1 cellular context compared by ENCODE assay signal in the genomic region with DNA sequence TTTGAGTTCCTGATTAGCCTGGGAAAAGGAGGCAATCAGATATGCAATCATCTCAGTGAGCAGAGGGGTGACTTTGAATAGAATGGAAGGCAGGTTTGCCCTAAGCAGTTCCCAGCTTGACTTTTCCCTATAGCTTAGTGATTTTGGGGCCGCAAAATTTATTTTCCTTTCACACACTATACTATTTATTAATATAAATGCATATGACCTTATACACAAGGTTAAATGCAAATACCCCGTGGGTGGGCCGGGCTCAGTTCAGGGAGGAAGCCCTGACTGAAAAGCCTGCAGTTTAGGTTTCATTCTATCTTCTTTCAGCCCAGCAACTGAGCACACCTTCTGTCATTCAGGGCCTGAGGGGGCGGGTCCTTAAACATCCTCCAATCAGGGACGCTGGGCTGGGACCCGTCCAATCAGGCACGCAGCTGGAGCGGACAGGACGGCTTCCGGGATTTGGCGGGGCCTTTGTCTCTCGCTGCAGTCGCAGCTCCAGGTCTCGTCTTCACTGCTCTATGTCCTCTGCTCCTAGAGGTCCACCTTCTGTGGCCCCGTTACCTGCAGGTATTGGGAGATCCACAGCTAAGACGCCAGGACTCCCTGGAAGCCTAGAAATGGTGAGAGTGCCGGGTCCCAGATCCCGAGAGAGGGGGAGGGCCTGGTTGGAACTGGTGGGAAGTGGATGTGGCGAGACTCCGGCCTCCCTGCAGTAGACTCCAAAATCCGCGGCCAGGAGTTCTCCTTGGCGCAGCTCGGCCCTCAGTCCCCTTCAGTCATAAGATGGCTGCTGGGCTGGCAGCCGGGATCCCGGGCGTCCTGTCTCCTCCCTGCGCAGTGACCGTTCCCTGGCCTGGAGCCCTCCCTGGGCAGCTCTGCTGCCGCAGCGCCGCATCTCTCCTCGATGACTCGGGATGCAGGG.
TF ChIP-seq lines count a peak whose summit lies in the region.

A gene (plus strand): TSS at position 468 of the 916 bp plus-strand sequence. CDS start 45 bp downstream, at position 513.

TF ChIP-seq in H1, 55 proteins besides CTCF, POLR2A, EP300 and RAD21 (continued from another document):
- TF ChIP-seq, protein P1, sequence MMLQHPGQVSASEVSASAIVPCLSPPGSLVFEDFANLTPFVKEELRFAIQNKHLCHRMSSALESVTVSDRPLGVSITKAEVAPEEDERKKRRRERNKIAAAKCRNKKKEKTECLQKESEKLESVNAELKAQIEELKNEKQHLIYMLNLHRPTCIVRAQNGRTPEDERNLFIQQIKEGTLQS (IDR thresholded peaks at IDR 0.05; ENCODE audit: insufficient read depth, low read depth, low read length), result no peak
- TF ChIP-seq, protein P2, sequence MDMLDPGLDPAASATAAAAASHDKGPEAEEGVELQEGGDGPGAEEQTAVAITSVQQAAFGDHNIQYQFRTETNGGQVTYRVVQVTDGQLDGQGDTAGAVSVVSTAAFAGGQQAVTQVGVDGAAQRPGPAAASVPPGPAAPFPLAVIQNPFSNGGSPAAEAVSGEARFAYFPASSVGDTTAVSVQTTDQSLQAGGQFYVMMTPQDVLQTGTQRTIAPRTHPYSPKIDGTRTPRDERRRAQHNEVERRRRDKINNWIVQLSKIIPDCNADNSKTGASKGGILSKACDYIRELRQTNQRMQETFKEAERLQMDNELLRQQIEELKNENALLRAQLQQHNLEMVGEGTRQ (IDR thresholded peaks at IDR 0.05; ENCODE audit: low read length), result no peak
- TF ChIP-seq RXRA (IDR thresholded peaks at IDR 0.05; ENCODE audit: insufficient read depth, low read depth, low read length) (no peak), ASH2L (IDR thresholded peaks at IDR 0.05; ENCODE audit: low read length) (peak; percentile 25), JUND (IDR thresholded peaks at IDR 0.05; ENCODE audit: low read length) (no peak), GABPA (IDR thresholded peaks at IDR 0.05; ENCODE audit: borderline replicate concordance, insufficient read depth, low read length) (no peak), CHD2 (IDR thresholded peaks at IDR 0.05; ENCODE audit: low read length) (peak; percentile 65; the same call in 1 of the 2 replicates), SUZ12 (IDR thresholded peaks at IDR 0.05; ENCODE audit: low read length) (no peak), TBP (IDR thresholded peaks at IDR 0.05; ENCODE audit: low read depth, low read length) (peak; percentile 87), BACH1 (IDR thresholded peaks at IDR 0.05; ENCODE audit: low read length) (no peak), KDM5A (IDR thresholded peaks at IDR 0.05; ENCODE audit: low read length) (no peak), JUN (IDR thresholded peaks at IDR 0.05; ENCODE audit: low read depth, low read length) (no peak), CHD1 (IDR thresholded peaks at IDR 0.05; ENCODE audit: low read depth, low read length) (no peak), HDAC6 (IDR thresholded peaks at IDR 0.05; ENCODE audit: low read depth, low read length) (no peak), KDM4A (IDR thresholded peaks at IDR 0.05; ENCODE audit: low read depth, low read length, severe bottlenecking) (peak; percentile 42), EZH2 (IDR thresholded peaks at IDR 0.05; ENCODE audit: low read depth, low read length, severe bottlenecking) (no peak), NANOG (IDR thresholded peaks at IDR 0.05; ENCODE audit: insufficient read depth, low read depth, low read length, poor library complexity, severe bottlenecking) (no peak), RNF2 (IDR thresholded peaks at IDR 0.05; ENCODE audit: borderline replicate concordance, low read depth, low read length, missing control alignments, poor library complexity, severe bottlenecking) (no peak), ZNF274 (IDR thresholded peaks at IDR 0.05; ENCODE audit: borderline replicate concordance, extremely low read depth, low read length) (no peak), SP1 (IDR thresholded peaks at IDR 0.05; ENCODE audit: low read depth, low read length) (peak; percentile 74), TCF12 (IDR thresholded peaks at IDR 0.05; ENCODE audit: low read depth, low read length) (no peak), RBBP5 (IDR thresholded peaks at IDR 0.05; ENCODE audit: borderline replicate concordance, low read depth, low read length) (no peak), EGR1 (IDR thresholded peaks at IDR 0.05; ENCODE audit: borderline replicate concordance, low read depth, low read length) (no peak), POU5F1 (IDR thresholded peaks at IDR 0.05; ENCODE audit: low read depth, low read length) (no peak), GTF2F1 (IDR thresholded peaks at IDR 0.05; ENCODE audit: borderline replicate concordance, low read depth, low read length) (no peak), MAFK (IDR thresholded peaks at IDR 0.05; ENCODE audit: low read depth, low read length) (no peak), SIRT6 (IDR thresholded peaks at IDR 0.05; ENCODE audit: low read length) (no peak), BCL11A (IDR thresholded peaks at IDR 0.05; ENCODE audit: low read depth in 2 of 2, low read length in 2 of 2) (no peak), SAP30 (IDR thresholded peaks at IDR 0.05; ENCODE audit: insufficient read depth, insufficient replicate concordance, low read length) (peak; percentile 65), POLR2AphosphoS5 (IDR thresholded peaks at IDR 0.05; ENCODE audit: low read depth, low read length) (peak; percentile 86), HDAC2 (IDR thresholded peaks at IDR 0.05; ENCODE audit: borderline replicate concordance in 1 of 2, low read depth in 2 of 2, low read length in 2 of 2) (no peak), SRF (IDR thresholded peaks at IDR 0.05; ENCODE audit: low read depth, low read length) (no peak), FOSL1 (IDR thresholded peaks at IDR 0.05; ENCODE audit: insufficient read depth, low read depth, low read length) (no peak), YY1 (IDR thresholded peaks at IDR 0.05; ENCODE audit: low read depth, low read length) (peak; percentile 69; the same call in 1 of the 2 replicates), CEBPB (IDR thresholded peaks at IDR 0.05; ENCODE audit: low read depth, low read length) (no peak), CTBP2 (IDR thresholded peaks at IDR 0.05; ENCODE audit: borderline replicate concordance, insufficient read depth, insufficient read length, low read length) (no peak), CREB1 (IDR thresholded peaks at IDR 0.05) (no peak), RFX5 (IDR thresholded peaks at IDR 0.05; ENCODE audit: borderline replicate concordance, low read depth, low read length) (no peak), BRCA1 (IDR thresholded peaks at IDR 0.05; ENCODE audit: low read depth, low read length) (no peak), SP4 (IDR thresholded peaks at IDR 0.05; ENCODE audit: low read length) (no peak), TEAD4 (IDR thresholded peaks at IDR 0.05; ENCODE audit: low read depth, low read length) (no peak), TAF1 (IDR thresholded peaks at IDR 0.05; ENCODE audit: low read depth, low read length) (peak; percentile 96), NRF1 (IDR thresholded peaks at IDR 0.05; ENCODE audit: low read depth, low read length) (no peak), KDM1A (IDR thresholded peaks at IDR 0.05; ENCODE audit: borderline replicate concordance, low read length) (no peak), PHF8 (conservative IDR thresholded peaks at IDR 0.05; ENCODE audit: low read depth, low read length) (peak; percentile 87), SIX5 (IDR thresholded peaks at IDR 0.05; ENCODE audit: low read depth, low read length) (no peak), CBX8 (IDR thresholded peaks at IDR 0.05; ENCODE audit: borderline replicate concordance, low read depth, low read length) (no peak), CBX5 (IDR thresholded peaks at IDR 0.05; ENCODE audit: low read depth, low read length) (no peak), TAF7 (optimal IDR thresholded peaks at IDR 0.05; ENCODE audit: borderline replicate concordance, low read depth, low read length) (peak; percentile 83), SP2 (IDR thresholded peaks at IDR 0.05; ENCODE audit: low read length) (peak; percentile 24; the same call in 1 of the 2 replicates)
- TF ChIP-seq, protein P3, sequence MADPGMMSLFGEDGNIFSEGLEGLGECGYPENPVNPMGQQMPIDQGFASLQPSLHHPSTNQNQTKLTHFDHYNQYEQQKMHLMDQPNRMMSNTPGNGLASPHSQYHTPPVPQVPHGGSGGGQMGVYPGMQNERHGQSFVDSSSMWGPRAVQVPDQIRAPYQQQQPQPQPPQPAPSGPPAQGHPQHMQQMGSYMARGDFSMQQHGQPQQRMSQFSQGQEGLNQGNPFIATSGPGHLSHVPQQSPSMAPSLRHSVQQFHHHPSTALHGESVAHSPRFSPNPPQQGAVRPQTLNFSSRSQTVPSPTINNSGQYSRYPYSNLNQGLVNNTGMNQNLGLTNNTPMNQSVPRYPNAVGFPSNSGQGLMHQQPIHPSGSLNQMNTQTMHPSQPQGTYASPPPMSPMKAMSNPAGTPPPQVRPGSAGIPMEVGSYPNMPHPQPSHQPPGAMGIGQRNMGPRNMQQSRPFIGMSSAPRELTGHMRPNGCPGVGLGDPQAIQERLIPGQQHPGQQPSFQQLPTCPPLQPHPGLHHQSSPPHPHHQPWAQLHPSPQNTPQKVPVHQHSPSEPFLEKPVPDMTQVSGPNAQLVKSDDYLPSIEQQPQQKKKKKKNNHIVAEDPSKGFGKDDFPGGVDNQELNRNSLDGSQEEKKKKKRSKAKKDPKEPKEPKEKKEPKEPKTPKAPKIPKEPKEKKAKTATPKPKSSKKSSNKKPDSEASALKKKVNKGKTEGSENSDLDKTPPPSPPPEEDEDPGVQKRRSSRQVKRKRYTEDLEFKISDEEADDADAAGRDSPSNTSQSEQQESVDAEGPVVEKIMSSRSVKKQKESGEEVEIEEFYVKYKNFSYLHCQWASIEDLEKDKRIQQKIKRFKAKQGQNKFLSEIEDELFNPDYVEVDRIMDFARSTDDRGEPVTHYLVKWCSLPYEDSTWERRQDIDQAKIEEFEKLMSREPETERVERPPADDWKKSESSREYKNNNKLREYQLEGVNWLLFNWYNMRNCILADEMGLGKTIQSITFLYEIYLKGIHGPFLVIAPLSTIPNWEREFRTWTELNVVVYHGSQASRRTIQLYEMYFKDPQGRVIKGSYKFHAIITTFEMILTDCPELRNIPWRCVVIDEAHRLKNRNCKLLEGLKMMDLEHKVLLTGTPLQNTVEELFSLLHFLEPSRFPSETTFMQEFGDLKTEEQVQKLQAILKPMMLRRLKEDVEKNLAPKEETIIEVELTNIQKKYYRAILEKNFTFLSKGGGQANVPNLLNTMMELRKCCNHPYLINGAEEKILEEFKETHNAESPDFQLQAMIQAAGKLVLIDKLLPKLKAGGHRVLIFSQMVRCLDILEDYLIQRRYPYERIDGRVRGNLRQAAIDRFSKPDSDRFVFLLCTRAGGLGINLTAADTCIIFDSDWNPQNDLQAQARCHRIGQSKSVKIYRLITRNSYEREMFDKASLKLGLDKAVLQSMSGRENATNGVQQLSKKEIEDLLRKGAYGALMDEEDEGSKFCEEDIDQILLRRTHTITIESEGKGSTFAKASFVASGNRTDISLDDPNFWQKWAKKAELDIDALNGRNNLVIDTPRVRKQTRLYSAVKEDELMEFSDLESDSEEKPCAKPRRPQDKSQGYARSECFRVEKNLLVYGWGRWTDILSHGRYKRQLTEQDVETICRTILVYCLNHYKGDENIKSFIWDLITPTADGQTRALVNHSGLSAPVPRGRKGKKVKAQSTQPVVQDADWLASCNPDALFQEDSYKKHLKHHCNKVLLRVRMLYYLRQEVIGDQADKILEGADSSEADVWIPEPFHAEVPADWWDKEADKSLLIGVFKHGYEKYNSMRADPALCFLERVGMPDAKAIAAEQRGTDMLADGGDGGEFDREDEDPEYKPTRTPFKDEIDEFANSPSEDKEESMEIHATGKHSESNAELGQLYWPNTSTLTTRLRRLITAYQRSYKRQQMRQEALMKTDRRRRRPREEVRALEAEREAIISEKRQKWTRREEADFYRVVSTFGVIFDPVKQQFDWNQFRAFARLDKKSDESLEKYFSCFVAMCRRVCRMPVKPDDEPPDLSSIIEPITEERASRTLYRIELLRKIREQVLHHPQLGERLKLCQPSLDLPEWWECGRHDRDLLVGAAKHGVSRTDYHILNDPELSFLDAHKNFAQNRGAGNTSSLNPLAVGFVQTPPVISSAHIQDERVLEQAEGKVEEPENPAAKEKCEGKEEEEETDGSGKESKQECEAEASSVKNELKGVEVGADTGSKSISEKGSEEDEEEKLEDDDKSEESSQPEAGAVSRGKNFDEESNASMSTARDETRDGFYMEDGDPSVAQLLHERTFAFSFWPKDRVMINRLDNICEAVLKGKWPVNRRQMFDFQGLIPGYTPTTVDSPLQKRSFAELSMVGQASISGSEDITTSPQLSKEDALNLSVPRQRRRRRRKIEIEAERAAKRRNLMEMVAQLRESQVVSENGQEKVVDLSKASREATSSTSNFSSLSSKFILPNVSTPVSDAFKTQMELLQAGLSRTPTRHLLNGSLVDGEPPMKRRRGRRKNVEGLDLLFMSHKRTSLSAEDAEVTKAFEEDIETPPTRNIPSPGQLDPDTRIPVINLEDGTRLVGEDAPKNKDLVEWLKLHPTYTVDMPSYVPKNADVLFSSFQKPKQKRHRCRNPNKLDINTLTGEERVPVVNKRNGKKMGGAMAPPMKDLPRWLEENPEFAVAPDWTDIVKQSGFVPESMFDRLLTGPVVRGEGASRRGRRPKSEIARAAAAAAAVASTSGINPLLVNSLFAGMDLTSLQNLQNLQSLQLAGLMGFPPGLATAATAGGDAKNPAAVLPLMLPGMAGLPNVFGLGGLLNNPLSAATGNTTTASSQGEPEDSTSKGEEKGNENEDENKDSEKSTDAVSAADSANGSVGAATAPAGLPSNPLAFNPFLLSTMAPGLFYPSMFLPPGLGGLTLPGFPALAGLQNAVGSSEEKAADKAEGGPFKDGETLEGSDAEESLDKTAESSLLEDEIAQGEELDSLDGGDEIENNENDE (IDR thresholded peaks at IDR 0.05; ENCODE audit: insufficient replicate concordance, low read length), result no peak
- TF ChIP-seq, protein P4, sequence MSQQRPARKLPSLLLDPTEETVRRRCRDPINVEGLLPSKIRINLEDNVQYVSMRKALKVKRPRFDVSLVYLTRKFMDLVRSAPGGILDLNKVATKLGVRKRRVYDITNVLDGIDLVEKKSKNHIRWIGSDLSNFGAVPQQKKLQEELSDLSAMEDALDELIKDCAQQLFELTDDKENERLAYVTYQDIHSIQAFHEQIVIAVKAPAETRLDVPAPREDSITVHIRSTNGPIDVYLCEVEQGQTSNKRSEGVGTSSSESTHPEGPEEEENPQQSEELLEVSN (IDR thresholded peaks at IDR 0.05), result no peak
- TF ChIP-seq, protein P5, sequence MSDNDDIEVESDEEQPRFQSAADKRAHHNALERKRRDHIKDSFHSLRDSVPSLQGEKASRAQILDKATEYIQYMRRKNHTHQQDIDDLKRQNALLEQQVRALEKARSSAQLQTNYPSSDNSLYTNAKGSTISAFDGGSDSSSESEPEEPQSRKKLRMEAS (IDR thresholded peaks at IDR 0.05), result no peak
- TF ChIP-seq, protein P6, sequence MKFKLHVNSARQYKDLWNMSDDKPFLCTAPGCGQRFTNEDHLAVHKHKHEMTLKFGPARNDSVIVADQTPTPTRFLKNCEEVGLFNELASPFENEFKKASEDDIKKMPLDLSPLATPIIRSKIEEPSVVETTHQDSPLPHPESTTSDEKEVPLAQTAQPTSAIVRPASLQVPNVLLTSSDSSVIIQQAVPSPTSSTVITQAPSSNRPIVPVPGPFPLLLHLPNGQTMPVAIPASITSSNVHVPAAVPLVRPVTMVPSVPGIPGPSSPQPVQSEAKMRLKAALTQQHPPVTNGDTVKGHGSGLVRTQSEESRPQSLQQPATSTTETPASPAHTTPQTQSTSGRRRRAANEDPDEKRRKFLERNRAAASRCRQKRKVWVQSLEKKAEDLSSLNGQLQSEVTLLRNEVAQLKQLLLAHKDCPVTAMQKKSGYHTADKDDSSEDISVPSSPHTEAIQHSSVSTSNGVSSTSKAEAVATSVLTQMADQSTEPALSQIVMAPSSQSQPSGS (IDR thresholded peaks at IDR 0.05; ENCODE audit: low read length), result no peak
